Comparison of ENCODE assay signal across 35 cellular contexts in the genomic region with DNA sequence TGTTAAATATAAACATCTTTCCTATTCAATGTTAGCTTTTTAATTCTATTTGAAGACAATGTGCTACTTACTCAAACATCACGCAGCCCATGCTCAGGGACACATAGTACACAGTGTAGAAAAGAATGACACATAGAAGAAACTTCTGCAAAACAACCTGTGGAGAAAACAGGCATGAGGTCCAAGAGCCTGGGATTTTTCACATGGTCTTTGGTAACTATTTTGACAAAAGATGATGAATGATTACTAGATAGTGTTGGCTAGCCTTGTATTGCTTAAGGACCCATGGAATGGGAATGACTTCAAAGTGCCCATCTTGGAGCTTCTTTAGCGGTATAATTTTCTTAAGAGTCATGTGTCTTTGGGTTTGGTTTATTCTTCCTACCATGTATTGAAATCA. TPM values are rescaled to one million over a fixed set of nuclear protein-coding genes. Genes with fewer than 3 reads are reported as not detected.
"Had no signal": no experiment of that assay in that cellular context is flagged by ENCODE, and none has a peak within 500 bp of the region (broad histone marks: within the 10 kb centered on the region; RNA-seq: fewer than 3 reads in every experiment).

No MANE protein-coding gene starts in this region.

- ATAC-seq: activated CD4-positive, alpha-beta T cell treated with anti-CD3 and anti-CD28 coated beads for 36 hours; activated naive CD4-positive, alpha-beta T cell treated with anti-CD3 and anti-CD28 coated beads, Interleukin-2, amount 50 U/mL, for 72 hours; activated T-cell treated with anti-CD3 and anti-CD28 coated beads, Interleukin-2, amount 50 U/mL, for 72 hours; effector memory CD8-positive, alpha-beta T cell; gastroesophageal sphincter; heart right ventricle had no signal

- H3K27me3 ChIP-seq: brain microvascular endothelial cell, esophagus muscularis mucosa, gastroesophageal sphincter, heart right ventricle had no signal

- H3K9me3 Mint-ChIP-seq: activated CD4-positive, alpha-beta memory T cell treated with anti-CD3 and anti-CD28 coated beads for 36 hours; activated CD4-positive, alpha-beta T cell treated with anti-CD3 and anti-CD28 coated beads, Interleukin-2, amount 10 ng/mL, durations not matched to agents 24 days and 14 days; activated naive CD4-positive, alpha-beta T cell treated with anti-CD3 and anti-CD28 coated beads, Interleukin-2, amount 10 ng/mL, durations not matched to agents 7 days and 5 days; activated naive CD4-positive, alpha-beta T cell treated with anti-CD3 and anti-CD28 coated beads, Interleukin-2, amount 50 U/mL, for 72 hours; activated naive CD8-positive, alpha-beta T cell treated with anti-CD3 and anti-CD28 coated beads, Interleukin-2, amount 10 ng/mL, durations not matched to agents 7 days and 5 days; activated T-cell treated with anti-CD3 and anti-CD28 coated beads, Interleukin-2, amount 50 U/mL, for 24 hours; activated T-cell treated with anti-CD3 and anti-CD28 coated beads, Interleukin-2, amount 50 U/mL, for 72 hours; central memory CD8-positive, alpha-beta T cell; effector memory CD8-positive, alpha-beta T cell had no signal

- H3K27ac Mint-ChIP-seq: activated CD4-positive, alpha-beta memory T cell treated with anti-CD3 and anti-CD28 coated beads for 36 hours; activated CD4-positive, alpha-beta T cell treated with anti-CD3 and anti-CD28 coated beads for 36 hours; activated CD4-positive, alpha-beta T cell treated with anti-CD3 and anti-CD28 coated beads, Interleukin-2, amount 10 ng/mL, durations not matched to agents 24 days and 14 days; activated naive CD4-positive, alpha-beta T cell treated with anti-CD3 and anti-CD28 coated beads, Interleukin-2, amount 10 ng/mL, durations not matched to agents 7 days and 5 days; activated naive CD4-positive, alpha-beta T cell treated with anti-CD3 and anti-CD28 coated beads, Interleukin-2, amount 50 U/mL, for 72 hours; activated naive CD8-positive, alpha-beta T cell treated with anti-CD3 and anti-CD28 coated beads, Interleukin-2, amount 10 ng/mL, durations not matched to agents 7 days and 5 days; activated T-cell treated with anti-CD3 and anti-CD28 coated beads, Interleukin-2, amount 50 U/mL, for 24 hours; activated T-cell treated with anti-CD3 and anti-CD28 coated beads, Interleukin-2, amount 50 U/mL, for 72 hours; effector memory CD8-positive, alpha-beta T cell had no signal

- H3K4me3 Mint-ChIP-seq: activated CD4-positive, alpha-beta memory T cell treated with anti-CD3 and anti-CD28 coated beads for 36 hours; activated CD4-positive, alpha-beta T cell treated with anti-CD3 and anti-CD28 coated beads for 36 hours; activated CD4-positive, alpha-beta T cell treated with anti-CD3 and anti-CD28 coated beads, Interleukin-2, amount 10 ng/mL, durations not matched to agents 24 days and 14 days; activated naive CD4-positive, alpha-beta T cell treated with anti-CD3 and anti-CD28 coated beads, Interleukin-2, amount 10 ng/mL, durations not matched to agents 7 days and 5 days; activated naive CD8-positive, alpha-beta T cell treated with anti-CD3 and anti-CD28 coated beads, Interleukin-2, amount 10 ng/mL, durations not matched to agents 7 days and 5 days; activated T-cell treated with anti-CD3 and anti-CD28 coated beads, Interleukin-2, amount 50 U/mL, for 24 hours; activated T-cell treated with anti-CD3 and anti-CD28 coated beads, Interleukin-2, amount 50 U/mL, for 72 hours; central memory CD8-positive, alpha-beta T cell; effector memory CD8-positive, alpha-beta T cell had no signal

- H3K36me3 ChIP-seq: brain microvascular endothelial cell, esophagus muscularis mucosa, gastroesophageal sphincter, heart right ventricle had no signal

- H3K4me1 ChIP-seq: esophagus muscularis mucosa, gastroesophageal sphincter, heart right ventricle had no signal

- H3K4me1 Mint-ChIP-seq: activated CD4-positive, alpha-beta T cell treated with anti-CD3 and anti-CD28 coated beads for 36 hours; activated CD4-positive, alpha-beta T cell treated with anti-CD3 and anti-CD28 coated beads, Interleukin-2, amount 10 ng/mL, durations not matched to agents 24 days and 14 days; activated naive CD4-positive, alpha-beta T cell treated with anti-CD3 and anti-CD28 coated beads, Interleukin-2, amount 10 ng/mL, durations not matched to agents 7 days and 5 days; activated naive CD8-positive, alpha-beta T cell treated with anti-CD3 and anti-CD28 coated beads, Interleukin-2, amount 10 ng/mL, durations not matched to agents 7 days and 5 days; central memory CD8-positive, alpha-beta T cell had no signal

- H3K36me3 Mint-ChIP-seq: activated naive CD4-positive, alpha-beta T cell treated with anti-CD3 and anti-CD28 coated beads, Interleukin-2, amount 10 ng/mL, durations not matched to agents 7 days and 5 days; activated naive CD4-positive, alpha-beta T cell treated with anti-CD3 and anti-CD28 coated beads, Interleukin-2, amount 50 U/mL, for 72 hours; activated naive CD8-positive, alpha-beta T cell treated with anti-CD3 and anti-CD28 coated beads, Interleukin-2, amount 10 ng/mL, durations not matched to agents 7 days and 5 days had no signal

- DNase-seq: activated CD4-positive, alpha-beta memory T cell treated with anti-CD3 and anti-CD28 coated beads for 36 hours; activated CD4-positive, alpha-beta T cell treated with anti-CD3 and anti-CD28 coated beads for 36 hours; activated CD4-positive, alpha-beta T cell treated with anti-CD3 and anti-CD28 coated beads, Interleukin-2, amount 10 ng/mL, durations not matched to agents 24 days and 14 days; activated CD4-positive, CD25-positive, alpha-beta regulatory T cell; activated CD4-positive, CD25-positive, alpha-beta regulatory T cell treated with anti-CD3 and anti-CD28 coated beads, Interleukin-2, amount 50 U/mL, for 72 hours; activated CD8-positive, alpha-beta memory T cell treated with anti-CD3 and anti-CD28 coated beads, Interleukin-2, amount 50 U/mL, for 48 hours; activated gamma-delta T cell; activated naive CD4-positive, alpha-beta T cell; activated naive CD4-positive, alpha-beta T cell treated with anti-CD3 and anti-CD28 coated beads, Interleukin-2, amount 10 ng/mL, durations not matched to agents 7 days and 5 days; activated naive CD8-positive, alpha-beta T cell treated with anti-CD3 and anti-CD28 coated beads, Interleukin-2, amount 10 ng/mL, durations not matched to agents 7 days and 5 days; activated T-cell treated with anti-CD3 and anti-CD28 coated beads for 4 hours; activated T-cell treated with anti-CD3 and anti-CD28 coated beads, Interleukin-2, amount 50 U/mL, for 24 hours; activated T-cell treated with anti-CD3 and anti-CD28 coated beads, Interleukin-2, amount 50 U/mL, for 72 hours; amniotic stem cell; anterior cingulate cortex; brain microvascular endothelial cell; dermis blood vessel endothelial cell; effector CD4-positive, alpha-beta T cell; effector memory CD8-positive, alpha-beta T cell; erythroblast; foreskin melanocyte; heart right ventricle; T-helper 2 cell had no signal

- H3K27ac ChIP-seq: brain microvascular endothelial cell, coronary artery, esophagus muscularis mucosa, gastroesophageal sphincter, heart right ventricle had no signal

- H3K27me3 Mint-ChIP-seq: activated CD4-positive, alpha-beta memory T cell treated with anti-CD3 and anti-CD28 coated beads for 36 hours had no signal

- H3K4me3 ChIP-seq: coronary artery, esophagus muscularis mucosa, gastroesophageal sphincter, heart right ventricle had no signal

- H3K9me3 ChIP-seq: esophagus muscularis mucosa, gastroesophageal sphincter, heart right ventricle had no signal

RNA-seq across cellular contexts. Expression of gene TMEM244, which starts 15.4 kb away (rescaled TPM):
- total RNA-seq: activated CD4-positive, alpha-beta memory T cell treated with anti-CD3 and anti-CD28 coated beads for 36 hours; activated CD4-positive, alpha-beta T cell treated with anti-CD3 and anti-CD28 coated beads for 36 hours; activated CD4-positive, alpha-beta T cell treated with anti-CD3 and anti-CD28 coated beads, Interleukin-2, amount 10 ng/mL, durations not matched to agents 24 days and 14 days; activated naive CD4-positive, alpha-beta T cell treated with anti-CD3 and anti-CD28 coated beads, Interleukin-2, amount 50 U/mL, for 72 hours; activated T-cell treated with anti-CD3 and anti-CD28 coated beads, Interleukin-2, amount 50 U/mL, for 72 hours; astrocyte; bronchial epithelial cell; cardiac septum; cerebellum; dermis blood vessel endothelial cell; esophagus muscularis mucosa; fibroblast of villous mesenchyme; gastroesophageal sphincter; glomerular endothelial cell; heart right ventricle; T-helper 1 cell treated with Interleukin-12 subunit alpha and Interleukin-12 subunit beta and Interleukin-4 antibody, amounts not matched to agents 30 ng/mL and 1 ng/mL, for 36 hours had no signal
- polyA plus RNA-seq: heart right ventricle had no signal
